ENCODE assay signal across 17 cellular contexts in genomic region chr1:30242178-30242577, GRCh38.
A peak's percentile ranks its signal among the peaks of the same experiment; 100 is the strongest.
DNase-seq lines count a peak whose midpoint lies in the region; TF ChIP-seq lines count a peak whose summit lies in the region.
"Had no signal": no experiment of that assay in that cellular context is flagged by ENCODE, and none has a peak within 500 bp of the region (broad histone marks: within the 10 kb centered on the region; RNA-seq: fewer than 3 reads in every experiment).

No MANE protein-coding gene starts in this region.

- H3K36me3 ChIP-seq in HUES6 (ENCODE audit: control insufficient read depth, insufficient read depth, low read length), result no peaks in the 10 kb centered on the region
- H3K36me3 ChIP-seq in ovary, result no peaks in the 10 kb centered on the region
- H3K36me3 ChIP-seq: BLaER1 treated with 17β-estradiol and CSF1 and Interleukin-3, amounts not matched to agents 10 nM and 100 nM; HAP-1 had no signal

- DNase-seq in DMS79 (lab: John Stamatoyannopoulos, UW), result peak; percentile 44
- DNase-seq in left kidney (ENCODE audit: low read depth, low spot score), result peak; percentile 88
- DNase-seq in renal cortical epithelial cell (ENCODE audit: low read depth), result peak; percentile 44
- no peak for DNase-seq in HuH-7 (ENCODE audit: low spot score)
- no peak for DNase-seq in ovary
- no peak for DNase-seq in H9
- no peak for DNase-seq in NOMO-1 treated with DMSO at 0.1 percent for 48 hours (lab: John Stamatoyannopoulos, UW; ENCODE audit: unreplicated experiment)
- DNase-seq: 8988T; CD8-positive, alpha-beta T cell; DMS 273 treated with DMSO at 0.1 percent for 48 hours; DMS53; GDM1 had no signal

- H3K14ac ChIP-seq in H9 (ENCODE audit: insufficient read depth, low read length), result no peak overlapping the region

- TF ChIP-seq POLR2A in ovary (IDR thresholded peaks at IDR 0.05), result no peak

- no peaks in the 10 kb centered on the region for H3K9me3 ChIP-seq in HUES6 (ENCODE audit: control insufficient read depth, insufficient read depth, low read depth, low read length)
- no peaks in the 10 kb centered on the region for H3K9me3 ChIP-seq in ovary
- no peaks in the 10 kb centered on the region for H3K9me3 ChIP-seq in H9 (ENCODE audit: control insufficient read depth, low read depth, low read length)
- H3K9me3 ChIP-seq: HAP-1 had no signal

- no peaks in the 10 kb centered on the region for H3K79me1 ChIP-seq in H9 (ENCODE audit: insufficient read depth, low read depth, low read length, poor library complexity, severe bottlenecking)

- no peak overlapping the region for H3K56ac ChIP-seq in H9 (ENCODE audit: insufficient read length, low read depth, low read length)

- no peak overlapping the region for H3K23ac ChIP-seq in H9 (ENCODE audit: insufficient read length, low read depth, low read length)

- H3K36me3 Mint-ChIP-seq in H9 (ENCODE audit: insufficient read depth in 1 of 3, low read depth in 3 of 3), result no peaks in the 10 kb centered on the region
- H3K36me3 Mint-ChIP-seq: CD8-positive, alpha-beta T cell had no signal

- H3K4me3 Mint-ChIP-seq in H9, result no peak overlapping the region
- H3K4me3 Mint-ChIP-seq: B cell; CD8-positive, alpha-beta T cell had no signal

- H3K4me1 Mint-ChIP-seq in H9, result peaks cover 31 to 34% of the 10 kb centered on the region in 2 experiments
- H3K4me1 Mint-ChIP-seq: B cell had no signal

- H2AFZ ChIP-seq in H9 (ENCODE audit: low read length), result no peak overlapping the region

- no peak for TF ChIP-seq EP300 in ovary (IDR thresholded peaks at IDR 0.05)

- no peak overlapping the region for H2BK5ac ChIP-seq in H9 (ENCODE audit: insufficient read length, low read length)

- no peak overlapping the region for H3K27ac Mint-ChIP-seq in H9
- H3K27ac Mint-ChIP-seq: B cell; CD8-positive, alpha-beta T cell had no signal

- no peak overlapping the region for H3T11ph ChIP-seq in H9 (ENCODE audit: low read length)

- H3K27ac ChIP-seq in HUES6 (ENCODE audit: low read depth, low read length) (no peak overlapping the region; the same call in 1 of the 2 replicates), ovary (no peak overlapping the region), H9 (ENCODE audit: insufficient read length, low read depth, low read length) (no peak overlapping the region)
- H3K27ac ChIP-seq: BLaER1 treated with 17β-estradiol and CSF1 and Interleukin-3, amounts not matched to agents 10 nM and 100 nM; KMS-11 had no signal

- H3K18ac ChIP-seq in H9 (ENCODE audit: insufficient read length, low read depth, low read length), result no peak overlapping the region

- H4K8ac ChIP-seq in H9 (replicated peaks; ENCODE audit: insufficient read length, low read depth, low read length), result no peak overlapping the region

- H3K4me3 ChIP-seq in HUES6 (ENCODE audit: low read depth, low read length), result no peak overlapping the region
- H3K4me3 ChIP-seq in ovary, result no peak overlapping the region
- H3K4me3 ChIP-seq: BLaER1 treated with 17β-estradiol and CSF1 and Interleukin-3, amounts not matched to agents 10 nM and 100 nM; HAP-1 had no signal

- peaks cover 35% of the 10 kb centered on the region for H3K27me3 Mint-ChIP-seq in H9 (ENCODE audit: low read depth)

- no peaks in the 10 kb centered on the region for H3K23me2 ChIP-seq in H9 (ENCODE audit: insufficient read length, low read depth, low read length, poor library complexity, severe bottlenecking)

- intact Hi-C loops in ovary (cut with DNase I), result no loop called here

- TF ChIP-seq CTCF in ovary (IDR thresholded peaks at IDR 0.05), result no peak
- TF ChIP-seq CTCF in H9 (conservative IDR thresholded peaks at IDR 0.05), result no peak

- H3K9me3 Mint-ChIP-seq in H9, result no peaks in the 10 kb centered on the region; a peak in 2 of 5 replicates

- H4K91ac ChIP-seq in H9 (ENCODE audit: insufficient read length, low read depth, low read length), result no peak overlapping the region

- H2BK120ac ChIP-seq in H9 (ENCODE audit: low read depth, low read length, poor library complexity, severe bottlenecking), result no peak overlapping the region

- no peak overlapping the region for H2AK5ac ChIP-seq in H9 (ENCODE audit: insufficient read length, low read length)

- no peak overlapping the region for H4K5ac ChIP-seq in H9 (ENCODE audit: insufficient read length, low read depth, low read length)

- no peak overlapping the region for H2BK20ac ChIP-seq in H9 (ENCODE audit: low read depth, low read length, poor library complexity, severe bottlenecking)

- 62 to 65% (median 62%) methylated on average over 8 of the region's 8 CpGs for WGBS in ovary, 3 donors
- WGBS in H9 (ENCODE audit: extremely low coverage, insufficient read length, low lambda C conversion rate), result no CpG with 5 or more reads among the region's 8 CpGs

- H2BK15ac ChIP-seq in H9 (ENCODE audit: low read depth, low read length), result no peak overlapping the region

- no peaks in the 10 kb centered on the region for H3K79me2 ChIP-seq in H9 (ENCODE audit: insufficient read depth, low read length)

- no peaks in the 10 kb centered on the region for H4K20me1 ChIP-seq in H9 (ENCODE audit: control insufficient read depth, insufficient read depth, insufficient read length)
- H4K20me1 ChIP-seq: BLaER1 treated with 17β-estradiol and CSF1 and Interleukin-3, amounts not matched to agents 10 nM and 100 nM had no signal

- no peak overlapping the region for H2BK12ac ChIP-seq in H9 (ENCODE audit: insufficient read length, low read depth, low read length)

- H3K27me3 ChIP-seq in HUES6 (ENCODE audit: control insufficient read depth, insufficient read depth, low read length) (no peaks in the 10 kb centered on the region), ovary (no peaks in the 10 kb centered on the region), H9 (ENCODE audit: insufficient read depth, low read length) (no peaks in the 10 kb centered on the region)
- H3K27me3 ChIP-seq: BLaER1 treated with 17β-estradiol and CSF1 and Interleukin-3, amounts not matched to agents 10 nM and 100 nM had no signal

- H3K9ac ChIP-seq in HUES6 (ENCODE audit: low read length) (peak overlapping the region; percentile 5), H9 (ENCODE audit: extremely low read depth, insufficient read length, low read length) (no peak overlapping the region)
- H3K9ac ChIP-seq: BLaER1 treated with 17β-estradiol and CSF1 and Interleukin-3, amounts not matched to agents 10 nM and 100 nM; KMS-11 had no signal

- H3K4me2 ChIP-seq in H9 (ENCODE audit: insufficient read depth, insufficient read length, low read length), result no peak overlapping the region
- H3K4me2 ChIP-seq: BLaER1 treated with 17β-estradiol and CSF1 and Interleukin-3, amounts not matched to agents 10 nM and 100 nM; KMS-11 had no signal

- H3K4me1 ChIP-seq in HUES6 (ENCODE audit: control insufficient read depth, insufficient read depth, low read length) (peaks cover 23% of the 10 kb centered on the region), ovary (ENCODE audit: insufficient read depth) (no peaks in the 10 kb centered on the region), H9 (ENCODE audit: insufficient read depth, low read length) (no peaks in the 10 kb centered on the region; the same call in 1 of the 2 replicates)
- H3K4me1 ChIP-seq: HAP-1 had no signal

- H3K4ac ChIP-seq in H9 (ENCODE audit: low read depth, low read length), result no peak overlapping the region

Comparison
In these comparisons a context has a peak if more than half of its experiments do, and no peak if none do; other contexts are left out.
1. DNase-seq: peak in DMS79 (single experiment), left kidney (single experiment) and renal cortical epithelial cell (single experiment); none in HuH-7 (single experiment), ovary (0 of 5), H9 (single experiment) and NOMO-1 treated with DMSO at 0.1 percent for 48 hours (single experiment).